Comparison of ENCODE assay signal across 8 cellular contexts in genomic region chr5:116137544-116138378, GRCh38. TPM values are rescaled to one million over a fixed set of nuclear protein-coding genes. Genes with fewer than 3 reads are reported as not detected.
DNase-seq lines count a peak whose midpoint lies in the region; ATAC-seq and TF ChIP-seq lines count a peak whose summit lies in the region.

No MANE protein-coding gene starts in this region.

- H3K27ac Mint-ChIP-seq in type B pancreatic cell = no peak overlapping the region
- H3K27ac Mint-ChIP-seq in stimulated activated memory B cell treated with anti-CD40 and anti-IgM and Interleukin-4, amounts not matched to agents 10 μg/mL and 1 μg/mL and 100 μg/mL, for 72 hours = no peak overlapping the region

- no peaks in the 10 kb centered on the region for H3K27me3 ChIP-seq in kidney epithelial cell (ENCODE audit: control insufficient read depth, insufficient read depth, low read length)

- H3K4me1 Mint-ChIP-seq in type B pancreatic cell (ENCODE audit: unreplicated experiment) = peaks cover 8% of the 10 kb centered on the region
- H3K4me1 Mint-ChIP-seq in stimulated activated memory B cell treated with anti-CD40 and anti-IgM and Interleukin-4, amounts not matched to agents 10 μg/mL and 1 μg/mL and 100 μg/mL, for 72 hours = peaks cover 18% of the 10 kb centered on the region

- TF ChIP-seq CTCF in kidney epithelial cell (IDR thresholded peaks at IDR 0.05; ENCODE audit: insufficient read depth, low read length, poor library complexity, severe bottlenecking) (peak; percentile 66), type B pancreatic cell (conservative IDR thresholded peaks at IDR 0.05) (peak; percentile 91)

- no peak overlapping the region for H3K4me3 Mint-ChIP-seq in type B pancreatic cell
- no peak overlapping the region for H3K4me3 Mint-ChIP-seq in stimulated activated memory B cell treated with anti-CD40 and anti-IgM and Interleukin-4, amounts not matched to agents 10 μg/mL and 1 μg/mL and 100 μg/mL, for 72 hours

- no peaks in the 10 kb centered on the region for H3K9me3 Mint-ChIP-seq in type B pancreatic cell
- no peaks in the 10 kb centered on the region for H3K9me3 Mint-ChIP-seq in stimulated activated memory B cell treated with anti-CD40 and anti-IgM and Interleukin-4, amounts not matched to agents 10 μg/mL and 1 μg/mL and 100 μg/mL, for 72 hours

- no peaks in the 10 kb centered on the region for H3K36me3 ChIP-seq in kidney epithelial cell (ENCODE audit: control insufficient read depth, insufficient read depth, low read length)

- H3K36me3 Mint-ChIP-seq in type B pancreatic cell = peaks cover 4% of the 10 kb centered on the region
- H3K36me3 Mint-ChIP-seq in stimulated activated memory B cell treated with anti-CD40 and anti-IgM and Interleukin-4, amounts not matched to agents 10 μg/mL and 1 μg/mL and 100 μg/mL, for 72 hours = peaks cover 13% of the 10 kb centered on the region

- peak; percentile 34 for ATAC-seq in HG02884 (IDR thresholded peaks at IDR 0.05; ENCODE audit: unreplicated experiment)
- no peak for ATAC-seq in stimulated activated memory B cell treated with anti-CD40 and anti-IgM and Interleukin-4, amounts not matched to agents 10 μg/mL and 1 μg/mL and 100 μg/mL, for 72 hours

- H3K4me3 ChIP-seq in kidney epithelial cell (ENCODE audit: low read depth, low read length) = no peak overlapping the region

- H3K27me3 Mint-ChIP-seq in type B pancreatic cell = no peaks in the 10 kb centered on the region
- H3K27me3 Mint-ChIP-seq in stimulated activated memory B cell treated with anti-CD40 and anti-IgM and Interleukin-4, amounts not matched to agents 10 μg/mL and 1 μg/mL and 100 μg/mL, for 72 hours = no peaks in the 10 kb centered on the region

- peak; percentile 2 for DNase-seq in GM04503 (ENCODE audit: low read depth)
- DNase-seq in NCI-H524 treated with DMSO at 0.1 percent for 48 hours (lab: John Stamatoyannopoulos, UW) = peak; percentile 25
- DNase-seq in brain pericyte (ENCODE audit: low read depth, low spot score) = peak; percentile 5
- peak; percentile 16 for DNase-seq in kidney epithelial cell (ENCODE audit: low read depth)
- no peak for DNase-seq in type B pancreatic cell (ENCODE audit: extremely low spot score, unreplicated experiment)
- no peak for DNase-seq in T1000 (lab: John Stamatoyannopoulos, UW)

RNA-seq across cellular contexts. Expression of gene COMMD10, which starts 52.9 kb away (rescaled TPM):
- total RNA-seq in kidney epithelial cell (31.4 and 32.0 TPM in 2 replicates), type B pancreatic cell (ENCODE audit: low replicate concordance) (21.8 and 28.6 TPM in 2 replicates)

Comparison
In these comparisons a context has a peak if more than half of its experiments do, and no peak if none do; other contexts are left out.
1. DNase-seq: peak in GM04503 (single experiment), NCI-H524 treated with DMSO at 0.1 percent for 48 hours (single experiment), brain pericyte (single experiment) and kidney epithelial cell (single experiment); none in type B pancreatic cell (single experiment) and T1000 (single experiment).